ENCODE assay signal across 8 cellular contexts in the genomic region with DNA sequence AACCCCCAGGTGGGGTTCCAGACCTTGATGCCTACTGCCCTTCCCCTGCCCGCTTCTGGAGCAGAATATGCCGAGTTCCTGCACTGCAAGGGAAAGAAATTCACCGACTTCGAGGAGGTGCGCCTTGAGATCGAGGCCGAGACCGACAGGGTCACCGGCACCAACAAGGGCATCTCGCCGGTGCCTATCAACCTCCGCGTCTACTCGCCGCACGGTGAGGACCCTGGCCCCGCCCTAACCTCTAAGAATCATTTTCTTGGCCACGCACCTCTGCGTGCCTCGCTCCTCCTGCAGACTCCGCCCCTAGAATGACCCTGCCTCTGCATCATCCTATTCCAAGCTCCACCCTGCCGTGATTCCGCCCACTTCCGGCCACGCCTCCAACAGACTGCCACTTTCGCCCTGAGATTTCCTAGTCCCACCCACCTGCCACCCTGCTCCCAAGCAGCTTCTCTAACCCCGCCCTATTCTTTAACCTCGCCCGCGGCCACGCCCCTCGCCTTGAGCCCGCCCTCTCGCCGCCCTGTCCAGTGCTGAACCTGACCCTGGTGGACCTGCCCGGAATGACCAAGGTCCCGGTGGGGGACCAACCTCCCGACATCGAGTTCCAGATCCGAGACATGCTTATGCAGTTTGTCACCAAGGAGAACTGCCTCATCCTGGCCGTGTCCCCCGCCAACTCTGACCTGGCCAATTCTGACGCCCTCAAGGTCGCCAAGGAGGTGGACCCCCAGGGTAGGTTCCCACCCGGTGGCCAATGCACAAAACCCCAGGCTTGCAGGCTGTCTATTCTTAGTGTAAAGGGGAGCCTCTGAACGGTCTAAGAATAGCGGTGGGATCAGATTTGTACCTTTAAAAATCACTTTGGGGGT. TPM values are rescaled to one million over a fixed set of nuclear protein-coding genes. Genes with fewer than 3 reads are reported as not detected.
DNase-seq lines count a peak whose midpoint lies in the region; ATAC-seq, FAIRE-seq and TF ChIP-seq lines count a peak whose summit lies in the region.

No MANE protein-coding gene starts in this region.

- no peaks in the 10 kb centered on the region for H3K9me3 ChIP-seq in effector memory CD4-positive, alpha-beta T cell (ENCODE audit: control insufficient read depth, low read length)

- H3K27ac ChIP-seq in effector memory CD4-positive, alpha-beta T cell (ENCODE audit: insufficient read depth, low read length, poor library complexity, severe bottlenecking), result no peak overlapping the region

- ATAC-seq in HG02763 (IDR thresholded peaks at IDR 0.05; ENCODE audit: unreplicated experiment), result peak; percentile 68

- TF ChIP-seq POLR2A in GM12891 (IDR thresholded peaks at IDR 0.05; ENCODE audit: low read depth, low read length), result no peak

- H3K27me3 ChIP-seq in effector memory CD4-positive, alpha-beta T cell (replicated peaks; ENCODE audit: control insufficient read depth, insufficient read depth, low read length, poor library complexity, severe bottlenecking), result no peaks in the 10 kb centered on the region

- no peaks in the 10 kb centered on the region for H3K36me3 ChIP-seq in effector memory CD4-positive, alpha-beta T cell (ENCODE audit: control insufficient read depth, insufficient read depth, low read length)

- FAIRE-seq in GM12891 (lab: Jason Lieb, UNC), result peak; percentile 90

- DNase-seq in GM12891 (ENCODE audit: insufficient read length, low spot score) (peak; percentile 76), NCI-H226 (peak; percentile 90), lung microvascular endothelial cell (ENCODE audit: low read depth in 2 of 2) (peak; percentile 58 to 92), OCI-M2 (lab: John Stamatoyannopoulos, UW; ENCODE audit: unreplicated experiment) (no peak)
- peak; percentile 95 for DNase-seq in activated CD8-positive, alpha-beta memory T cell treated with anti-CD3 and anti-CD28 coated beads for 24 hours
- peak; percentile 84 to 88 (median 87) for DNase-seq in effector memory CD4-positive, alpha-beta T cell
- peak; percentile 87 to 94 (median 94) for DNase-seq in stimulated activated CD4-positive, alpha-beta T cell treated with anti-CD3 and anti-CD28 coated beads, TNF-alpha, amount 100 ng/mL, for 48 hours (ENCODE audit: low read depth in 3 of 3)

- H3K4me3 ChIP-seq in effector memory CD4-positive, alpha-beta T cell (ENCODE audit: insufficient read depth, low read depth, low read length, poor library complexity, severe bottlenecking), result peak overlapping the region; percentile 53

- H3K4me1 ChIP-seq in effector memory CD4-positive, alpha-beta T cell (ENCODE audit: control insufficient read depth, insufficient read depth, low read length, poor library complexity, severe bottlenecking), result peaks cover 12% of the 10 kb centered on the region

TF ChIP-seq in GM12891, 5 proteins besides CTCF, POLR2A, EP300 and RAD21:
- TF ChIP-seq POU2F2 (IDR thresholded peaks at IDR 0.05; ENCODE audit: low read depth, low read length) (no peak), POLR2AphosphoS5 (IDR thresholded peaks at IDR 0.05; ENCODE audit: low read depth, low read length) (no peak), SPI1 (IDR thresholded peaks at IDR 0.05; ENCODE audit: low read depth, low read length) (no peak), PAX5 (IDR thresholded peaks at IDR 0.05; ENCODE audit: insufficient read depth, low read length, severe bottlenecking) (no peak), TAF1 (IDR thresholded peaks at IDR 0.05; ENCODE audit: low read depth, low read length) (no peak)

RNA-seq across cellular contexts. Expression of gene DNM1, which starts 15.6 kb away (rescaled TPM):
- polyA plus RNA-seq in GM12891 (2012; ENCODE audit: low read depth, missing spikeins), result 0.31 TPM
- 0.40 and 0.44 TPM in 2 replicates for total RNA-seq in lung microvascular endothelial cell

RNA-seq across cellular contexts. Expression of gene CIZ1, which starts 27.4 kb away (rescaled TPM):
- polyA plus RNA-seq in GM12891 (2012; ENCODE audit: low read depth, missing spikeins), result 43.1 TPM
- total RNA-seq in lung microvascular endothelial cell, result 9.4 and 12.3 TPM in 2 replicates

RNA-seq across cellular contexts. Expression of gene GOLGA2, which starts 57.1 kb away (rescaled TPM):
- 23.1 TPM for polyA plus RNA-seq in GM12891 (2012; ENCODE audit: low read depth, missing spikeins)
- 32.9 and 49.6 TPM in 2 replicates for total RNA-seq in lung microvascular endothelial cell

RNA-seq across cellular contexts. Expression of gene SWI5, which starts 57.3 kb away (rescaled TPM):
- polyA plus RNA-seq in GM12891 (2012; ENCODE audit: low read depth, missing spikeins), result 16.7 TPM
- 17.5 and 19.6 TPM in 2 replicates for total RNA-seq in lung microvascular endothelial cell

RNA-seq across cellular contexts. Expression of gene BBLN, which starts 58.7 kb away (rescaled TPM):
- 135 TPM for polyA plus RNA-seq in GM12891 (2012; ENCODE audit: low read depth, missing spikeins)
- 31.8 and 48.2 TPM in 2 replicates for total RNA-seq in lung microvascular endothelial cell
